In genomic region chr10:133295426-133296320, GRCh38 we compare ENCODE assay signal across 29 cellular contexts. TPM values are rescaled to one million over a fixed set of nuclear protein-coding genes. Genes with fewer than 3 reads are reported as not detected.
"Had no signal": no experiment of that assay in that cellular context is flagged by ENCODE, and none has a peak within 500 bp of the region (broad histone marks: within the 10 kb centered on the region; RNA-seq: fewer than 3 reads in every experiment).

No MANE protein-coding gene starts in this region.

- H3K27me3 Mint-ChIP-seq: central memory CD8-positive, alpha-beta T cell; naive thymus-derived CD8-positive, alpha-beta T cell; progenitor cell of endocrine pancreas; stimulated activated memory B cell treated with anti-CD40 and anti-IgM and Interleukin-4, amounts not matched to agents 10 μg/mL and 1 μg/mL and 100 μg/mL, for 72 hours; stimulated activated naive CD8-positive, alpha-beta T cell treated with anti-CD3 and anti-CD28 coated beads, Interleukin-15, amount 100 ng/mL, for 72 hours had no signal

- ATAC-seq: naive thymus-derived CD8-positive, alpha-beta T cell; stimulated activated memory B cell treated with anti-CD40 and anti-IgM and Interleukin-4, amounts not matched to agents 10 μg/mL and 1 μg/mL and 100 μg/mL, for 72 hours; stimulated activated naive CD8-positive, alpha-beta T cell treated with anti-CD3 and anti-CD28 coated beads, Interleukin-15, amount 100 ng/mL, for 72 hours had no signal

- H3K27me3 ChIP-seq: dorsolateral prefrontal cortex, heart left ventricle, neural progenitor cell, pancreas, transverse colon had no signal

- H3K4me1 Mint-ChIP-seq: neural progenitor cell; stimulated activated memory B cell treated with anti-CD40 and anti-IgM and Interleukin-4, amounts not matched to agents 10 μg/mL and 1 μg/mL and 100 μg/mL, for 72 hours had no signal

- H3K9me3 Mint-ChIP-seq: central memory CD8-positive, alpha-beta T cell; naive thymus-derived CD8-positive, alpha-beta T cell; neural progenitor cell; stimulated activated memory B cell treated with anti-CD40 and anti-IgM and Interleukin-4, amounts not matched to agents 10 μg/mL and 1 μg/mL and 100 μg/mL, for 72 hours; stimulated activated naive CD8-positive, alpha-beta T cell treated with anti-CD3 and anti-CD28 coated beads, Interleukin-15, amount 100 ng/mL, for 72 hours had no signal

- H3K4me3 ChIP-seq: dorsolateral prefrontal cortex, heart left ventricle, neural progenitor cell, pancreas, thoracic aorta, transverse colon had no signal

- DNase-seq: cortex of kidney; dorsolateral prefrontal cortex; effector CD8-positive, alpha-beta T cell; foreskin melanocyte; hippocampal formation; kidney glomerular epithelial cell; mammary epithelial cell; naive thymus-derived CD8-positive, alpha-beta T cell; occipital lobe; small intestine; stimulated activated CD4-positive, alpha-beta T cell treated with anti-CD3 and anti-CD28 coated beads, Interleukin-4, amount 100 ng/mL, for 1 hour; stimulated activated CD8-positive, alpha-beta memory T cell treated with anti-CD3 and anti-CD28 coated beads, Interleukin-4, amount 100 ng/mL, for 48 hours; stimulated activated naive CD8-positive, alpha-beta T cell treated with anti-CD3 and anti-CD28 coated beads, Interleukin-15, amount 100 ng/mL, for 72 hours; substantia nigra; transverse colon had no signal

- H3K27ac Mint-ChIP-seq: naive thymus-derived CD8-positive, alpha-beta T cell; neural progenitor cell; progenitor cell of endocrine pancreas; stimulated activated memory B cell treated with anti-CD40 and anti-IgM and Interleukin-4, amounts not matched to agents 10 μg/mL and 1 μg/mL and 100 μg/mL, for 72 hours had no signal

- H3K36me3 ChIP-seq: neural progenitor cell had no signal

- H3K4me3 Mint-ChIP-seq: central memory CD8-positive, alpha-beta T cell; naive thymus-derived CD8-positive, alpha-beta T cell; neural progenitor cell; stimulated activated memory B cell treated with anti-CD40 and anti-IgM and Interleukin-4, amounts not matched to agents 10 μg/mL and 1 μg/mL and 100 μg/mL, for 72 hours; stimulated activated naive CD8-positive, alpha-beta T cell treated with anti-CD3 and anti-CD28 coated beads, Interleukin-15, amount 100 ng/mL, for 72 hours had no signal

RNA-seq across cellular contexts. Expression of gene CALY, which starts 41.0 kb away (rescaled TPM):
- total RNA-seq: glomerular endothelial cell, lower leg skin, mammary epithelial cell, mesenteric fat pad, renal cortical epithelial cell, thoracic aorta, ureter had no signal
- polyA plus RNA-seq: heart left ventricle, mammary epithelial cell had no signal

RNA-seq across cellular contexts. Expression of gene PRAP1, which starts 51.5 kb away (rescaled TPM):
- total RNA-seq: glomerular endothelial cell; heart left ventricle; lower leg skin; mammary epithelial cell; mononuclear cell; naive thymus-derived CD8-positive, alpha-beta T cell; occipital lobe; pancreas; progenitor cell of endocrine pancreas; renal cortical epithelial cell; thoracic aorta; ureter had no signal
- polyA plus RNA-seq: esophagus, heart left ventricle, mammary epithelial cell, pancreas had no signal
